5 cellular contexts compared by ENCODE assay signal in genomic region chr9:34481620-34482019, GRCh38. TPM values are rescaled to one million over a fixed set of nuclear protein-coding genes. Genes with fewer than 3 reads are reported as not detected.
"Had no signal": no experiment of that assay in that cellular context is flagged by ENCODE, and none has a peak within 500 bp of the region (broad histone marks: within the 10 kb centered on the region; RNA-seq: fewer than 3 reads in every experiment).

No MANE protein-coding gene starts in this region.

RNA-seq across cellular contexts. Expression of gene DNAI1, which starts 23.0 kb away (rescaled TPM):
- total RNA-seq: M059J, PC-3, Peyer's patch, Right ventricle myocardium superior, SJSA1 had no signal

RNA-seq across cellular contexts. Expression of gene ENHO, which starts 41.2 kb away (rescaled TPM):
- total RNA-seq: SJSA1 had no signal
